ENCODE assay signal across 21 cellular contexts in genomic region chr21:45875881-45876280, GRCh38.
DNase-seq lines count a peak whose midpoint lies in the region; ATAC-seq and TF ChIP-seq lines count a peak whose summit lies in the region.
"Had no signal": no experiment of that assay in that cellular context is flagged by ENCODE, and none has a peak within 500 bp of the region (broad histone marks: within the 10 kb centered on the region; RNA-seq: fewer than 3 reads in every experiment).

No MANE protein-coding gene starts in this region.

- no peaks in the 10 kb centered on the region for H3F3A ChIP-seq in PC-3 (ENCODE audit: low read length, unreplicated experiment)

- no peaks in the 10 kb centered on the region for H3K9me2 ChIP-seq in PC-3 (replicated peaks; ENCODE audit: low read length)

- H3K4me2 ChIP-seq in BLaER1 (0 out of 2 replicates have a peak overlapping the region, but pooled peaks have one; percentile 32), PC-3 (ENCODE audit: low read length) (no peak overlapping the region), fibroblast of lung (ENCODE audit: extremely low read depth, insufficient read depth, low read length) (no peak overlapping the region)

- DNase-seq in PC-3 (no peak), fibroblast of lung (ENCODE audit: low read depth in 2 of 2) (no peak), osteocyte (ENCODE audit: extremely low spot score, unreplicated experiment) (no peak), foreskin keratinocyte (no peak), iPS-NIHi7 (ENCODE audit: extremely low spot score) (no peak), GDM1 (lab: John Stamatoyannopoulos, UW) (no peak)
- DNase-seq: activated CD4-positive, alpha-beta memory T cell treated with anti-CD3 and anti-CD28 coated beads, Interleukin-2, amount 10 ng/mL, durations not matched to agents 7 days and 5 days; activated T-cell treated with anti-CD3 and anti-CD28 coated beads for 4 hours; DND-41; NCI-H187; NCI-H774; OCI-M1; stimulated activated naive CD4-positive, alpha-beta T cell; thyroid gland had no signal

- H3K79me2 ChIP-seq in PC-3 (ENCODE audit: low read length), result no peaks in the 10 kb centered on the region
- no peaks in the 10 kb centered on the region for H3K79me2 ChIP-seq in fibroblast of lung (ENCODE audit: control insufficient read depth, insufficient read depth, low read length)
- H3K79me2 ChIP-seq: parathyroid adenoma had no signal

- H3K9ac ChIP-seq in BLaER1 (peak overlapping the region; percentile 38; the same call in 1 of the 2 replicates), PC-3 (ENCODE audit: low read length) (no peak overlapping the region), fibroblast of lung (ENCODE audit: insufficient read depth, low read length) (no peak overlapping the region)
- H3K9ac ChIP-seq: parathyroid adenoma had no signal

- H3K36me3 Mint-ChIP-seq in osteocyte (ENCODE audit: unreplicated experiment), result no peaks in the 10 kb centered on the region
- H3K36me3 Mint-ChIP-seq: CD8-positive, alpha-beta memory T cell had no signal

- CTCF ChIA-PET in PC-3 (lab: Charles Lee), result no interaction called here

- no peak overlapping the region for H2AFZ ChIP-seq in PC-3 (ENCODE audit: low read length)
- no peak overlapping the region for H2AFZ ChIP-seq in fibroblast of lung (ENCODE audit: low read length)
- H2AFZ ChIP-seq: parathyroid adenoma had no signal

- H3K4me3 ChIP-seq in BLaER1 (no peak overlapping the region), PC-3 (ENCODE audit: low read length) (no peak overlapping the region), fibroblast of lung (replicated peaks in 1 of 4; ENCODE audit: control extremely low read depth in 1 of 4, insufficient read depth in 1 of 4, low read depth in 3 of 4, low read length in 4 of 4) (no peak overlapping the region)
- H3K4me3 ChIP-seq: ascending aorta, thyroid gland had no signal

- H3K27me3 Mint-ChIP-seq in osteocyte (ENCODE audit: unreplicated experiment), result peaks cover 2% of the 10 kb centered on the region

- H4K20me1 ChIP-seq in BLaER1 (peaks cover 13% of the 10 kb centered on the region; the same call in 1 of the 2 replicates), PC-3 (ENCODE audit: low read length) (no peaks in the 10 kb centered on the region), fibroblast of lung (ENCODE audit: control insufficient read depth, extremely low read depth, insufficient read depth, low read length) (no peaks in the 10 kb centered on the region)

- TF ChIP-seq CTCF in PC-3 (conservative IDR thresholded peaks at IDR 0.05; ENCODE audit: low read depth, low read length) (no peak), fibroblast of lung (conservative IDR thresholded peaks at IDR 0.05 in 1 of 2, IDR thresholded peaks at IDR 0.05 in 1 of 2; ENCODE audit: low read depth in 1 of 2, low read length in 2 of 2) (no peak), osteocyte (IDR thresholded peaks at IDR 0.05) (no peak), foreskin keratinocyte (conservative IDR thresholded peaks at IDR 0.05) (no peak)

- intact Hi-C loops in PC-3 (cut with micrococcal nuclease), result no loop called here

- H3K9me3 Mint-ChIP-seq in osteocyte (ENCODE audit: unreplicated experiment), result no peaks in the 10 kb centered on the region
- H3K9me3 Mint-ChIP-seq: activated CD4-positive, alpha-beta memory T cell treated with anti-CD3 and anti-CD28 coated beads, Interleukin-2, amount 10 ng/mL, durations not matched to agents 7 days and 5 days; CD8-positive, alpha-beta memory T cell; T-helper 1 cell treated with Interleukin-12 subunit alpha and Interleukin-12 subunit beta and Interleukin-4 antibody, amounts not matched to agents 30 μg/mL and 1 μg/mL, for 36 hours had no signal

- H3K36me3 ChIP-seq in BLaER1 (peaks cover 3% of the 10 kb centered on the region; the same call in 1 of the 2 replicates), PC-3 (ENCODE audit: low read depth, low read length) (no peaks in the 10 kb centered on the region), fibroblast of lung (ENCODE audit: control insufficient read depth, insufficient read depth, low read length) (no peaks in the 10 kb centered on the region)
- H3K36me3 ChIP-seq: ascending aorta, thyroid gland had no signal

- POLR2A ChIA-PET in PC-3 (lab: Charles Lee; ENCODE audit: unreplicated experiment), result no interaction called here

- BruUV-seq in PC-3 (replicated peaks; lab: Mats Ljungman, UMichigan), result no TSS peak

- no peak overlapping the region for H3K4me3 Mint-ChIP-seq in osteocyte (ENCODE audit: unreplicated experiment)
- H3K4me3 Mint-ChIP-seq: activated CD4-positive, alpha-beta memory T cell treated with anti-CD3 and anti-CD28 coated beads, Interleukin-2, amount 10 ng/mL, durations not matched to agents 7 days and 5 days; CD8-positive, alpha-beta memory T cell; T-helper 1 cell treated with Interleukin-12 subunit alpha and Interleukin-12 subunit beta and Interleukin-4 antibody, amounts not matched to agents 30 μg/mL and 1 μg/mL, for 36 hours had no signal

- no peaks in the 10 kb centered on the region for H3K27me3 ChIP-seq in BLaER1
- no peaks in the 10 kb centered on the region for H3K27me3 ChIP-seq in PC-3 (ENCODE audit: low read length)
- H3K27me3 ChIP-seq in fibroblast of lung (ENCODE audit: control insufficient read depth, insufficient read depth, low read length), result peaks cover 3% of the 10 kb centered on the region
- H3K27me3 ChIP-seq in foreskin keratinocyte, result no peaks in the 10 kb centered on the region
- H3K27me3 ChIP-seq: ascending aorta, thyroid gland had no signal

- peaks cover 58% of the 10 kb centered on the region for H3K4me1 Mint-ChIP-seq in osteocyte (ENCODE audit: unreplicated experiment)

- ATAC-seq in PC-3 (no peak), foreskin keratinocyte (no peak), GM18520 (IDR thresholded peaks at IDR 0.05; ENCODE audit: unreplicated experiment) (no peak)

- H3K4me1 ChIP-seq in BLaER1 (peaks cover 62% of the 10 kb centered on the region), PC-3 (ENCODE audit: insufficient read depth, low read length) (peaks cover 16% of the 10 kb centered on the region), fibroblast of lung (ENCODE audit: control insufficient read depth, extremely low read depth, insufficient read depth, low read length) (peaks cover 6% of the 10 kb centered on the region), foreskin keratinocyte (peaks cover 20% of the 10 kb centered on the region)
- H3K4me1 ChIP-seq: parathyroid adenoma, thyroid gland had no signal

- peak overlapping the region; percentile 13; the same call in 1 of the 2 replicates for H3K27ac ChIP-seq in BLaER1
- 0 out of 2 replicates have a peak overlapping the region, but pooled peaks have one; percentile 43 for H3K27ac ChIP-seq in PC-3 (ENCODE audit: low read length)
- H3K27ac ChIP-seq in fibroblast of lung (ENCODE audit: insufficient read depth, low read length), result peak overlapping the region; percentile 93
- H3K27ac ChIP-seq in foreskin keratinocyte, result no peak overlapping the region
- H3K27ac ChIP-seq: ascending aorta, parathyroid adenoma, thyroid gland, VCaP had no signal

- peak overlapping the region; percentile 72 for H3K27ac Mint-ChIP-seq in osteocyte (ENCODE audit: unreplicated experiment)
- H3K27ac Mint-ChIP-seq: activated CD4-positive, alpha-beta memory T cell treated with anti-CD3 and anti-CD28 coated beads, Interleukin-2, amount 10 ng/mL, durations not matched to agents 7 days and 5 days; CD8-positive, alpha-beta memory T cell; T-helper 1 cell treated with Interleukin-12 subunit alpha and Interleukin-12 subunit beta and Interleukin-4 antibody, amounts not matched to agents 30 μg/mL and 1 μg/mL, for 36 hours had no signal

- no peaks in the 10 kb centered on the region for H3K9me3 ChIP-seq in BLaER1
- no peaks in the 10 kb centered on the region for H3K9me3 ChIP-seq in PC-3 (ENCODE audit: low read length)
- H3K9me3 ChIP-seq in fibroblast of lung (ENCODE audit: control insufficient read depth, insufficient read depth, low read depth, low read length), result no peaks in the 10 kb centered on the region
- H3K9me3 ChIP-seq: ascending aorta, thyroid gland had no signal
